19 cellular contexts compared by ENCODE assay signal in genomic region chr20:47956261-47956995, GRCh38.
DNase-seq lines count a peak whose midpoint lies in the region; ATAC-seq and TF ChIP-seq lines count a peak whose summit lies in the region.
"Had no signal": no experiment of that assay in that cellular context is flagged by ENCODE, and none has a peak within 500 bp of the region (broad histone marks: within the 10 kb centered on the region; RNA-seq: fewer than 3 reads in every experiment).

No MANE protein-coding gene starts in this region.

- no peak for ATAC-seq in natural killer cell treated with Interleukin-12 subunit alpha and Interleukin-12 subunit beta and Interleukin-15 and Interleukin-18, amount 100 ng/mL, for 72 hours
- ATAC-seq in natural killer cell (no peak), T-cell (replicated peaks in 1 of 4) (no peak)
- ATAC-seq: K562, PC-3, WTC11 had no signal

- no peak overlapping the region for H2BK15ac ChIP-seq in mesenchymal stem cell (ENCODE audit: low read depth, poor library complexity, severe bottlenecking)

- H3K36me3 Mint-ChIP-seq in natural killer cell treated with Interleukin-12 subunit alpha and Interleukin-12 subunit beta and Interleukin-15 and Interleukin-18, amount 100 ng/mL, for 72 hours: no peaks in the 10 kb centered on the region
- H3K36me3 Mint-ChIP-seq in natural killer cell: no peaks in the 10 kb centered on the region
- H3K36me3 Mint-ChIP-seq in CD14-positive monocyte: no peaks in the 10 kb centered on the region
- H3K36me3 Mint-ChIP-seq in T-cell: no peaks in the 10 kb centered on the region
- H3K36me3 Mint-ChIP-seq: CD4-positive, CD25-positive, alpha-beta regulatory T cell; WTC11 had no signal

- no peaks in the 10 kb centered on the region for H3K9me3 ChIP-seq in mesenchymal stem cell (ENCODE audit: control insufficient read depth, low read length)

- no peak overlapping the region for H2BK12ac ChIP-seq in mesenchymal stem cell (ENCODE audit: low read length in 2 of 2)

- H3K9me3 Mint-ChIP-seq in natural killer cell treated with Interleukin-12 subunit alpha and Interleukin-12 subunit beta and Interleukin-15 and Interleukin-18, amount 100 ng/mL, for 72 hours: no peaks in the 10 kb centered on the region
- no peaks in the 10 kb centered on the region for H3K9me3 Mint-ChIP-seq in natural killer cell
- H3K9me3 Mint-ChIP-seq in CD14-positive monocyte: peaks cover 0 to 5% (median 0%) of the 10 kb centered on the region in 7 donors
- H3K9me3 Mint-ChIP-seq in T-cell: no peaks in the 10 kb centered on the region
- H3K9me3 Mint-ChIP-seq: activated CD4-positive, alpha-beta memory T cell treated with anti-CD3 and anti-CD28 coated beads, Interleukin-2, amount 10 ng/mL, durations not matched to agents 7 days and 5 days; CD4-positive, CD25-positive, alpha-beta regulatory T cell; WTC11 had no signal

- no peak overlapping the region for H3K18ac ChIP-seq in mesenchymal stem cell (ENCODE audit: low read depth in 1 of 2, low read length in 2 of 2)

- H4K91ac ChIP-seq in mesenchymal stem cell (ENCODE audit: low read length): no peak overlapping the region

- H2AK5ac ChIP-seq in mesenchymal stem cell (ENCODE audit: low read length, severe bottlenecking): no peak overlapping the region

- H3K27ac ChIP-seq in mesenchymal stem cell (ENCODE audit: low read length, poor library complexity, severe bottlenecking): no peak overlapping the region
- H3K27ac ChIP-seq: epithelial cell of prostate had no signal

- no peak overlapping the region for H3K4me3 ChIP-seq in mesenchymal stem cell (ENCODE audit: insufficient read depth in 1 of 2, low read depth in 1 of 2, low read length in 2 of 2)
- H3K4me3 ChIP-seq: K562 had no signal

- intact Hi-C loops in natural killer cell (cut with micrococcal nuclease): no loop called here
- intact Hi-C loops in CD14-positive monocyte (cut with micrococcal nuclease): no loop called here

- CTCF ChIA-PET in T-cell (lab: Charles Lee): no interaction called here

- H3K4me1 ChIP-seq in mesenchymal stem cell (ENCODE audit: control insufficient read depth, insufficient read depth, low read depth, low read length): peaks cover 22% of the 10 kb centered on the region

- H3K14ac ChIP-seq in mesenchymal stem cell (ENCODE audit: low read length in 2 of 2): peak overlapping the region in 1 of 2 experiments; percentile 53

- TF ChIP-seq CTCF in natural killer cell (IDR thresholded peaks at IDR 0.05): no peak
- no peak for TF ChIP-seq CTCF in CD14-positive monocyte (IDR thresholded peaks at IDR 0.05)

- H3K9ac ChIP-seq in mesenchymal stem cell (ENCODE audit: low read length): no peak overlapping the region

- H2BK5ac ChIP-seq in mesenchymal stem cell (ENCODE audit: low read depth, low read length, poor library complexity, severe bottlenecking): no peak overlapping the region

- no peak overlapping the region for H3K23ac ChIP-seq in mesenchymal stem cell (ENCODE audit: low read length in 2 of 2)

- peaks cover 5 to 58% of the 10 kb centered on the region in 2 experiments for H3K27me3 ChIP-seq in mesenchymal stem cell (ENCODE audit: control insufficient read depth in 1 of 2, insufficient read depth in 1 of 2, low read length in 2 of 2)

- H3K36me3 ChIP-seq in mesenchymal stem cell (ENCODE audit: control insufficient read depth in 1 of 2, insufficient read depth in 2 of 2, low read depth in 1 of 2, low read length in 2 of 2): no peaks in the 10 kb centered on the region

- no peaks in the 10 kb centered on the region for H3K4me1 Mint-ChIP-seq in natural killer cell treated with Interleukin-12 subunit alpha and Interleukin-12 subunit beta and Interleukin-15 and Interleukin-18, amount 100 ng/mL, for 72 hours (ENCODE audit: low read depth in 2 of 2)
- no peaks in the 10 kb centered on the region for H3K4me1 Mint-ChIP-seq in natural killer cell
- peaks cover 2% of the 10 kb centered on the region for H3K4me1 Mint-ChIP-seq in CD14-positive monocyte
- H3K4me1 Mint-ChIP-seq in T-cell: no peaks in the 10 kb centered on the region
- H3K4me1 Mint-ChIP-seq: activated CD4-positive, alpha-beta memory T cell treated with anti-CD3 and anti-CD28 coated beads, Interleukin-2, amount 10 ng/mL, durations not matched to agents 7 days and 5 days had no signal

- DNase-seq in natural killer cell treated with Interleukin-12 subunit alpha and Interleukin-12 subunit beta and Interleukin-15 and Interleukin-18, amount 100 ng/mL, for 72 hours (ENCODE audit: low spot score): peak; percentile 20
- DNase-seq in natural killer cell: no peak
- DNase-seq in dermis microvascular lymphatic vessel endothelial cell (ENCODE audit: low read depth in 2 of 2): peak; percentile 34 to 36
- DNase-seq in mesenchymal stem cell: no peak
- no peak for DNase-seq in CD14-positive monocyte (ENCODE audit: low spot score)
- DNase-seq in NCI-H446 treated with DMSO at 0.1 percent for 48 hours (lab: John Stamatoyannopoulos, UW): no peak
- DNase-seq in T-cell: no peak
- no peak for DNase-seq in NK-92 (lab: John Stamatoyannopoulos, UW; ENCODE audit: unreplicated experiment)
- DNase-seq: activated CD4-positive, alpha-beta memory T cell treated with anti-CD3 and anti-CD28 coated beads, Interleukin-2, amount 10 ng/mL, durations not matched to agents 7 days and 5 days; activated gamma-delta T cell; activated T-cell treated with anti-CD3 and anti-CD28 coated beads for 4 hours; caudate nucleus; CD4-positive, CD25-positive, alpha-beta regulatory T cell; NCI-H2171 treated with DMSO at 0.1 percent for 48 hours; NCI-H748 treated with DMSO at 0.1 percent for 48 hours; PC-3 had no signal

- H3K4me3 Mint-ChIP-seq in natural killer cell treated with Interleukin-12 subunit alpha and Interleukin-12 subunit beta and Interleukin-15 and Interleukin-18, amount 100 ng/mL, for 72 hours: no peak overlapping the region
- H3K4me3 Mint-ChIP-seq in natural killer cell (no peak overlapping the region), CD14-positive monocyte (no peak overlapping the region), T-cell (no peak overlapping the region)
- H3K4me3 Mint-ChIP-seq: activated CD4-positive, alpha-beta memory T cell treated with anti-CD3 and anti-CD28 coated beads, Interleukin-2, amount 10 ng/mL, durations not matched to agents 7 days and 5 days; CD4-positive, CD25-positive, alpha-beta regulatory T cell; WTC11 had no signal

- no peak overlapping the region for H3K4ac ChIP-seq in mesenchymal stem cell (ENCODE audit: low read depth in 1 of 2, low read length in 2 of 2)

- WGBS in mesenchymal stem cell: 52% methylated on average over 19 of the region's 19 CpGs

- H4K8ac ChIP-seq in mesenchymal stem cell (ENCODE audit: low read length): no peak overlapping the region

- H2BK120ac ChIP-seq in mesenchymal stem cell (ENCODE audit: low read depth, low read length): no peak overlapping the region

- POLR2A ChIA-PET in T-cell (lab: Charles Lee): no interaction called here

- H3K4me2 ChIP-seq in mesenchymal stem cell (ENCODE audit: low read length, poor library complexity, severe bottlenecking): no peak overlapping the region

- H3K27me3 Mint-ChIP-seq in natural killer cell treated with Interleukin-12 subunit alpha and Interleukin-12 subunit beta and Interleukin-15 and Interleukin-18, amount 100 ng/mL, for 72 hours: peaks cover 7 to 9% of the 10 kb centered on the region in 2 donors
- H3K27me3 Mint-ChIP-seq in natural killer cell (ENCODE audit: low read depth in 2 of 2) (peaks cover 7 to 9% of the 10 kb centered on the region in 2 donors), CD14-positive monocyte (ENCODE audit: low read depth in 3 of 3) (peaks cover 3 to 20% (median 3%) of the 10 kb centered on the region in 3 donors), T-cell (peaks cover 22 to 25% of the 10 kb centered on the region in 2 donors)
- H3K27me3 Mint-ChIP-seq: activated CD4-positive, alpha-beta memory T cell treated with anti-CD3 and anti-CD28 coated beads, Interleukin-2, amount 10 ng/mL, durations not matched to agents 7 days and 5 days; CD4-positive, CD25-positive, alpha-beta regulatory T cell had no signal

- peak overlapping the region; percentile 1 for H2AFZ ChIP-seq in mesenchymal stem cell (ENCODE audit: low read depth, low read length)

- H3K79me1 ChIP-seq in mesenchymal stem cell (replicated peaks; ENCODE audit: low read length, poor library complexity, severe bottlenecking): no peaks in the 10 kb centered on the region

- no peak overlapping the region for H3K27ac Mint-ChIP-seq in natural killer cell treated with Interleukin-12 subunit alpha and Interleukin-12 subunit beta and Interleukin-15 and Interleukin-18, amount 100 ng/mL, for 72 hours
- no peak overlapping the region for H3K27ac Mint-ChIP-seq in natural killer cell
- no peak overlapping the region for H3K27ac Mint-ChIP-seq in CD14-positive monocyte
- H3K27ac Mint-ChIP-seq in T-cell: no peak overlapping the region
- H3K27ac Mint-ChIP-seq: activated CD4-positive, alpha-beta memory T cell treated with anti-CD3 and anti-CD28 coated beads, Interleukin-2, amount 10 ng/mL, durations not matched to agents 7 days and 5 days; CD4-positive, CD25-positive, alpha-beta regulatory T cell; WTC11 had no signal

Comparison
In these comparisons a context has a peak if more than half of its experiments do, and no peak if none do; other contexts are left out.
1. DNase-seq: peak in natural killer cell treated with Interleukin-12 subunit alpha and Interleukin-12 subunit beta and Interleukin-15 and Interleukin-18, amount 100 ng/mL, for 72 hours (single experiment) and dermis microvascular lymphatic vessel endothelial cell (2 of 2); none in natural killer cell (single experiment), mesenchymal stem cell (single experiment), CD14-positive monocyte (single experiment), NCI-H446 treated with DMSO at 0.1 percent for 48 hours (single experiment), T-cell (0 of 34) and NK-92 (single experiment).